ENCODE assay signal across 9 cellular contexts in the genomic region with DNA sequence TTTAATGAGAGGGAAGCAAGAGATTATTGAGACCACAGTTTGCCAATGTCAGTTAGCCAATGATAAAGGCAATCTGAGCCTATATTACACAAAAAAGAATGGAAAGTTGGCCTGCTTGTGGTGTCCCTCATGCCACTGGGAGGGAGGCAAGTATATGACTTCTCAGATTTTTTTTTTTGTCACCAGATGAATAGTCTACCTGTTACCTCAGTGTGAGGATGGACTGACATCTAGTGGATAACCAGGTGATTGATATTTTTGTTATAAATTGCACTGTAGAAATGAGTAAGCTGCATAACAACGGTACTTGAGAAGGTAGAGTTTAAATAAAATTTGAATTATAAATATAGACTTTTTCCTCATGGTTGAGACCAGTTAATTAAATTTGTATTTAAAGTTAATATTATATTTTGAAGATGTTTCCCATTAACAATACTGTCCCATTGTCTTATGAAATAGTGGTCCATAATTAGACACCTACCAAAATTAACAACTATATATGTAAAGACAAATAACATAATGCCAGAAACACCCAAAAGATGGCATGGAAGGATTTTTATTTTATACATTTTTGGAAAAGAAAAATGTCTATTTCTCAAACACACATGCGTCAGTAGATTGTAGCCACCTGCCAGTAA.
DNase-seq lines count a peak whose midpoint lies in the region; ATAC-seq, FAIRE-seq and TF ChIP-seq lines count a peak whose summit lies in the region.
"Had no signal": no experiment of that assay in that cellular context is flagged by ENCODE, and none has a peak within 500 bp of the region (broad histone marks: within the 10 kb centered on the region; RNA-seq: fewer than 3 reads in every experiment).

No MANE protein-coding gene starts in this region.

- no peaks in the 10 kb centered on the region for H3K27me3 ChIP-seq in CD4-positive, alpha-beta memory T cell (ENCODE audit: insufficient read depth, low read length)
- H3K27me3 ChIP-seq in dorsolateral prefrontal cortex, result no peaks in the 10 kb centered on the region

- H3K27me3 Mint-ChIP-seq in CD4-positive, alpha-beta memory T cell, result no peaks in the 10 kb centered on the region
- H3K27me3 Mint-ChIP-seq in activated T-helper 17 cell treated with anti-CD3 and anti-CD28 coated beads, Interleukin-2, amount 50 U/mL, for 72 hours, result no peaks in the 10 kb centered on the region
- H3K27me3 Mint-ChIP-seq in activated naive CD8-positive, alpha-beta T cell treated with anti-CD3 and anti-CD28 coated beads for 36 hours, result no peaks in the 10 kb centered on the region

- TF ChIP-seq CTCF in dorsolateral prefrontal cortex (IDR thresholded peaks at IDR 0.05 in 54 of 56, conservative IDR thresholded peaks at IDR 0.05 in 2 of 56; ENCODE audit: low read depth in 1 of 56, partially characterized antibody in 56 of 56), result peak in 25 of 56 donors; percentile 11 to 51 (median 26)

- H3K27ac Mint-ChIP-seq in CD4-positive, alpha-beta memory T cell, result no peak overlapping the region
- no peak overlapping the region for H3K27ac Mint-ChIP-seq in activated T-helper 17 cell treated with anti-CD3 and anti-CD28 coated beads, Interleukin-2, amount 50 U/mL, for 72 hours
- H3K27ac Mint-ChIP-seq in activated naive CD8-positive, alpha-beta T cell treated with anti-CD3 and anti-CD28 coated beads for 36 hours, result no peak overlapping the region
- H3K27ac Mint-ChIP-seq: T-cell had no signal

- CTCF ChIA-PET in CD4-positive, alpha-beta memory T cell (lab: Charles Lee; ENCODE audit: partially characterized antibody), result interaction anchor here (0.6 kb wide), 1 partner anchor 52 kb away, joined by 3 read pairs; no protein-coding TSS in a partner anchor

- peaks cover 0 to 6% (median 1%) of the 10 kb centered on the region in 4 donors for H3K4me1 Mint-ChIP-seq in CD4-positive, alpha-beta memory T cell
- no peaks in the 10 kb centered on the region for H3K4me1 Mint-ChIP-seq in activated T-helper 17 cell treated with anti-CD3 and anti-CD28 coated beads, Interleukin-2, amount 50 U/mL, for 72 hours
- H3K4me1 Mint-ChIP-seq in activated naive CD8-positive, alpha-beta T cell treated with anti-CD3 and anti-CD28 coated beads for 36 hours, result peaks cover 9% of the 10 kb centered on the region
- H3K4me1 Mint-ChIP-seq: T-cell had no signal

- ATAC-seq in GM18868 (IDR thresholded peaks at IDR 0.05; ENCODE audit: unreplicated experiment) (peak; percentile 66), HG03571 (IDR thresholded peaks at IDR 0.05; ENCODE audit: unreplicated experiment) (peak; percentile 47)
- peak; percentile 74 for ATAC-seq in activated T-helper 17 cell treated with anti-CD3 and anti-CD28 coated beads, Interleukin-2, amount 50 U/mL, for 72 hours (replicated peaks)
- ATAC-seq: T-cell had no signal

- H3K9me3 ChIP-seq in CD4-positive, alpha-beta memory T cell (ENCODE audit: control insufficient read depth in 1 of 2, low read length in 2 of 2), result no peaks in the 10 kb centered on the region

- no peaks in the 10 kb centered on the region for H3K36me3 Mint-ChIP-seq in CD4-positive, alpha-beta memory T cell
- H3K36me3 Mint-ChIP-seq in activated T-helper 17 cell treated with anti-CD3 and anti-CD28 coated beads, Interleukin-2, amount 50 U/mL, for 72 hours (ENCODE audit: low read depth), result no peaks in the 10 kb centered on the region
- H3K36me3 Mint-ChIP-seq in activated naive CD8-positive, alpha-beta T cell treated with anti-CD3 and anti-CD28 coated beads for 36 hours, result no peaks in the 10 kb centered on the region
- H3K36me3 Mint-ChIP-seq: T-cell had no signal

- no peak overlapping the region for H3K27ac ChIP-seq in CD4-positive, alpha-beta memory T cell (ENCODE audit: low read depth, low read length)
- H3K27ac ChIP-seq in dorsolateral prefrontal cortex, result no peak overlapping the region

- H3K4me3 Mint-ChIP-seq in CD4-positive, alpha-beta memory T cell, result no peak overlapping the region
- H3K4me3 Mint-ChIP-seq in activated T-helper 17 cell treated with anti-CD3 and anti-CD28 coated beads, Interleukin-2, amount 50 U/mL, for 72 hours, result no peak overlapping the region
- no peak overlapping the region for H3K4me3 Mint-ChIP-seq in activated naive CD8-positive, alpha-beta T cell treated with anti-CD3 and anti-CD28 coated beads for 36 hours
- H3K4me3 Mint-ChIP-seq: T-cell had no signal

- DNase-seq in CD4-positive, alpha-beta memory T cell, result peak in 4 of 5 donors; percentile 37 to 47 (median 44)
- no peak for DNase-seq in NCI-H2107 (lab: John Stamatoyannopoulos, UW)
- no peak for DNase-seq in activated naive CD8-positive, alpha-beta T cell treated with anti-CD3 and anti-CD28 coated beads for 36 hours
- no peak for DNase-seq in dorsolateral prefrontal cortex

- no peaks in the 10 kb centered on the region for H3K4me1 ChIP-seq in CD4-positive, alpha-beta memory T cell (ENCODE audit: insufficient read depth, low read length)

- H3K4me3 ChIP-seq in CD4-positive, alpha-beta memory T cell (ENCODE audit: low read length in 2 of 2), result no peak overlapping the region
- no peak overlapping the region for H3K4me3 ChIP-seq in dorsolateral prefrontal cortex

- intact Hi-C loops in CD4-positive, alpha-beta memory T cell (cut with micrococcal nuclease), result loop anchor here (2.0 to 10.0 kb wide), 2 partner anchors 1019 to 1117 kb away; no protein-coding TSS in a partner anchor
- intact Hi-C loops in dorsolateral prefrontal cortex (cut with DNase I), result no loop called here

- FAIRE-seq in islet of Langerhans (lab: Jason Lieb, UNC), result peak; percentile 99

- peaks cover 0 to 5% (median 0%) of the 10 kb centered on the region in 8 donors for H3K9me3 Mint-ChIP-seq in CD4-positive, alpha-beta memory T cell
- no peaks in the 10 kb centered on the region for H3K9me3 Mint-ChIP-seq in activated T-helper 17 cell treated with anti-CD3 and anti-CD28 coated beads, Interleukin-2, amount 50 U/mL, for 72 hours
- no peaks in the 10 kb centered on the region for H3K9me3 Mint-ChIP-seq in activated naive CD8-positive, alpha-beta T cell treated with anti-CD3 and anti-CD28 coated beads for 36 hours
- H3K9me3 Mint-ChIP-seq: T-cell had no signal

- H3K36me3 ChIP-seq in CD4-positive, alpha-beta memory T cell (ENCODE audit: insufficient read depth, low read length), result no peaks in the 10 kb centered on the region

- POLR2A ChIA-PET in CD4-positive, alpha-beta memory T cell (lab: Charles Lee; ENCODE audit: partially characterized antibody), result no interaction called here

Comparison
In these comparisons a context has a peak if more than half of its experiments do, and no peak if none do; other contexts are left out.
1. DNase-seq: peak in CD4-positive, alpha-beta memory T cell (4 of 5); none in NCI-H2107 (single experiment), activated naive CD8-positive, alpha-beta T cell treated with anti-CD3 and anti-CD28 coated beads for 36 hours (single experiment) and dorsolateral prefrontal cortex (0 of 10).
2. Peak in every context shown above with its lines, with median percentiles within 50 percentile points of each other: ATAC-seq.